In the genomic region with DNA sequence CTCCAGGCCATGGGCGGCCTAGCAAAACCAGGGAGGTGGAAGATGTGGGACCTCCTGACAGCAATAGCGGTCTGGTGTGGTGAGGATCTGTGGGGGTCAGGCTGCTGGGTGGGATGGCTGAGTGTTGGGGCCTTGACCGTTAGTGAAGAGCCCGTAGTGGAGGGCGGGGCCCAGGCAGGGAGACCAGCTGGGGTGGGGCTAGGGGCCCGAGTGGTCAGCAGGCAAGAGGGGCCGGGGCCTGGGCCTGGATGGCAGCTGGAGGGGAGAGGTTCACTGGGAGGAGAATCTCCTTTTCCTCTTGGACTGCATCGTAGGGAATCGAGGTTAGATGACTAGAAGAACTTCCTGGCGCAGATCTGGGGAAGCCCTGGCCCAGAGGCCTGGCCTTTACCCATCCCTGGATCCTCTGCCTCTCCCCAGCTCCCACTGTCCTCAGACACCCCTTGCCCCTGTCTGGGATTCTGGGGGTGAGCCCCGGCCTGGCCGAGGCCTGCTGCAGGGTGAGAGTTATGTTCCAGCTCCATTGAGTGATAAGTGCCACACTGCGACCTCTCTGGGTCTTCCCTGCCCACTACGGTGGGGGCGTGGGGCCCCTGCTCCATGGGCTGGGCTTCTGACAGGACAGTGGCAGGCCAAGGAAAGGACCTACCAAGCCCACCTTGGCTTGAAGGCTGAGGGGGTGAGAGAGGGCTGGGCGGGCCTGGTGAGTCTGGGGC, we compare ENCODE assay signal across 20 cellular contexts. TPM values are rescaled to one million over a fixed set of nuclear protein-coding genes. Genes with fewer than 3 reads are reported as not detected.
DNase-seq lines count a peak whose midpoint lies in the region; ATAC-seq and TF ChIP-seq lines count a peak whose summit lies in the region.
"Had no signal": no experiment of that assay in that cellular context is flagged by ENCODE, and none has a peak within 500 bp of the region (broad histone marks: within the 10 kb centered on the region; RNA-seq: fewer than 3 reads in every experiment).

No MANE protein-coding gene starts in this region.

- no peak overlapping the region for H3K4me2 ChIP-seq in mesendoderm (ENCODE audit: low read length)

- no peaks in the 10 kb centered on the region for H3K36me3 Mint-ChIP-seq in HFFc6 (ENCODE audit: low read depth)
- H3K36me3 Mint-ChIP-seq: activated naive CD4-positive, alpha-beta T cell treated with anti-CD3 and anti-CD28 coated beads, Interleukin-2, amount 50 U/mL, for 24 hours; brain; natural killer cell had no signal

- H3K56ac ChIP-seq in mesendoderm (ENCODE audit: low read length) = peak overlapping the region; percentile 54

- peak overlapping the region; percentile 84 for H3K27ac Mint-ChIP-seq in HFFc6
- H3K27ac Mint-ChIP-seq: activated CD4-positive, alpha-beta T cell treated with anti-CD3 and anti-CD28 coated beads, Interleukin-2, amount 10 ng/mL, durations not matched to agents 7 days and 5 days; activated naive CD4-positive, alpha-beta T cell treated with anti-CD3 and anti-CD28 coated beads, Interleukin-2, amount 50 U/mL, for 24 hours had no signal

- no peak for ATAC-seq in GM21576 (IDR thresholded peaks at IDR 0.05; ENCODE audit: unreplicated experiment)
- ATAC-seq: natural killer cell had no signal

- H3K4me1 ChIP-seq in colonic mucosa = peaks cover 19% of the 10 kb centered on the region
- peaks cover 2% of the 10 kb centered on the region for H3K4me1 ChIP-seq in mesendoderm (ENCODE audit: control insufficient read depth, low read depth, low read length)
- peaks cover 0 to 13% (median 7%) of the 10 kb centered on the region in 6 donors for H3K4me1 ChIP-seq in spleen
- peaks cover 30% of the 10 kb centered on the region for H3K4me1 ChIP-seq in SJCRH30

- H3K4me1 Mint-ChIP-seq in HFFc6 (ENCODE audit: low read depth) = peaks cover 52% of the 10 kb centered on the region
- H3K4me1 Mint-ChIP-seq: activated CD4-positive, alpha-beta T cell treated with anti-CD3 and anti-CD28 coated beads, Interleukin-2, amount 10 ng/mL, durations not matched to agents 7 days and 5 days; activated naive CD4-positive, alpha-beta T cell treated with anti-CD3 and anti-CD28 coated beads, Interleukin-2, amount 50 U/mL, for 24 hours; natural killer cell had no signal

- H3K23ac ChIP-seq in mesendoderm (ENCODE audit: low read length) = no peak overlapping the region

- no peaks in the 10 kb centered on the region for H3K79me1 ChIP-seq in mesendoderm (ENCODE audit: low read length)

- no peaks in the 10 kb centered on the region for H3K79me2 ChIP-seq in mesendoderm (ENCODE audit: control insufficient read depth, insufficient read depth, low read length)

- intact Hi-C loops in colonic mucosa (cut with DNase I) (loop anchor here (5.0 kb wide), 1 partner anchor 438 kb away; no protein-coding TSS in a partner anchor), spleen (cut with DNase I; ENCODE audit: low total_unique reads) (no loop called here)

- H2AK5ac ChIP-seq in mesendoderm (ENCODE audit: low read length) = no peak overlapping the region

- no peak overlapping the region for H4K5ac ChIP-seq in mesendoderm (ENCODE audit: low read length)

- peaks cover 4% of the 10 kb centered on the region for H3K27me3 Mint-ChIP-seq in HFFc6 (ENCODE audit: insufficient read depth)
- H3K27me3 Mint-ChIP-seq: activated CD4-positive, alpha-beta T cell treated with anti-CD3 and anti-CD28 coated beads, Interleukin-2, amount 10 ng/mL, durations not matched to agents 7 days and 5 days; activated naive CD4-positive, alpha-beta T cell treated with anti-CD3 and anti-CD28 coated beads, Interleukin-2, amount 50 U/mL, for 24 hours had no signal

- H3K27me3 ChIP-seq in colonic mucosa = no peaks in the 10 kb centered on the region
- H3K27me3 ChIP-seq in mesendoderm (ENCODE audit: insufficient read depth, low read length, poor library complexity) = no peaks in the 10 kb centered on the region
- no peaks in the 10 kb centered on the region for H3K27me3 ChIP-seq in spleen (replicated peaks in 1 of 7)
- H3K27me3 ChIP-seq in SJCRH30 = peaks cover 9% of the 10 kb centered on the region; the same call in 1 of the 2 replicates
- H3K27me3 ChIP-seq: BE2C, left lung, MG63 had no signal

- H3K9me3 ChIP-seq in colonic mucosa = no peaks in the 10 kb centered on the region
- no peaks in the 10 kb centered on the region for H3K9me3 ChIP-seq in spleen
- H3K9me3 ChIP-seq in SJCRH30 (replicated peaks) = no peaks in the 10 kb centered on the region
- H3K9me3 ChIP-seq: BE2C, left lung, MG63 had no signal

- H2BK5ac ChIP-seq in mesendoderm (ENCODE audit: low read length) = no peak overlapping the region

- DNase-seq in HFFc6 (no peak), colonic mucosa (peak; percentile 34), mesendoderm (no peak), spleen (peak; percentile 67), AG20443 (ENCODE audit: low spot score) (no peak), superior temporal gyrus (ENCODE audit: extremely low spot score) (no peak), SJCRH30 (no peak)
- DNase-seq: activated CD4-positive, alpha-beta T cell treated with anti-CD3 and anti-CD28 coated beads, Interleukin-2, amount 10 ng/mL, durations not matched to agents 7 days and 5 days; BE2C; DMS153; GOT3; MG63; natural killer cell; NCI-H187; NCI-H510A; stimulated activated CD4-positive, alpha-beta T cell treated with anti-CD3 and anti-CD28 coated beads, Interleukin-2, amount 100 ng/mL, for 24 hours had no signal

- H3K4me3 ChIP-seq in colonic mucosa = no peak overlapping the region
- no peak overlapping the region for H3K4me3 ChIP-seq in mesendoderm (ENCODE audit: low read length)
- H3K4me3 ChIP-seq in spleen = no peak overlapping the region
- no peak overlapping the region for H3K4me3 ChIP-seq in SJCRH30
- H3K4me3 ChIP-seq: left lung, MG63 had no signal

- H2BK120ac ChIP-seq in mesendoderm (ENCODE audit: low read depth, low read length) = no peak overlapping the region

- H3K36me3 ChIP-seq in colonic mucosa (no peaks in the 10 kb centered on the region), mesendoderm (ENCODE audit: control insufficient read depth, insufficient read depth, low read length) (no peaks in the 10 kb centered on the region), spleen (no peaks in the 10 kb centered on the region), SJCRH30 (no peaks in the 10 kb centered on the region)
- H3K36me3 ChIP-seq: BE2C, left lung, MG63 had no signal

- peak overlapping the region; percentile 24 for H3K27ac ChIP-seq in colonic mucosa
- no peak overlapping the region for H3K27ac ChIP-seq in mesendoderm (ENCODE audit: low read depth, low read length)
- H3K27ac ChIP-seq in spleen = no peak overlapping the region
- H3K27ac ChIP-seq in SJCRH30 = no peak overlapping the region

- TF ChIP-seq CTCF in HFFc6 (IDR thresholded peaks at IDR 0.05) = no peak
- TF ChIP-seq CTCF in colonic mucosa (IDR thresholded peaks at IDR 0.05) = no peak
- TF ChIP-seq CTCF in spleen (IDR thresholded peaks at IDR 0.05 in 8 of 11, conservative IDR thresholded peaks at IDR 0.05 in 3 of 11) = no peak

- no peaks in the 10 kb centered on the region for H3K9me3 Mint-ChIP-seq in HFFc6
- H3K9me3 Mint-ChIP-seq: activated CD4-positive, alpha-beta T cell treated with anti-CD3 and anti-CD28 coated beads, Interleukin-2, amount 10 ng/mL, durations not matched to agents 7 days and 5 days; activated naive CD4-positive, alpha-beta T cell treated with anti-CD3 and anti-CD28 coated beads, Interleukin-2, amount 50 U/mL, for 24 hours; brain; natural killer cell had no signal

- WGBS in mesendoderm (ENCODE audit: extremely low coverage, insufficient coverage, low lambda C conversion rate) = no CpG with 5 or more reads among the region's 16 CpGs
- WGBS in spleen, 5 donors = 85 to 94% (median 87%) methylated on average over 11 to 16 of the region's 16 CpGs

- no peak overlapping the region for H3K4me3 Mint-ChIP-seq in HFFc6
- H3K4me3 Mint-ChIP-seq: activated CD4-positive, alpha-beta T cell treated with anti-CD3 and anti-CD28 coated beads, Interleukin-2, amount 10 ng/mL, durations not matched to agents 7 days and 5 days; activated naive CD4-positive, alpha-beta T cell treated with anti-CD3 and anti-CD28 coated beads, Interleukin-2, amount 50 U/mL, for 24 hours; brain; natural killer cell had no signal

- H3K9ac ChIP-seq in colonic mucosa (ENCODE audit: low read depth in 2 of 2, low read length in 2 of 2) = peak overlapping the region; percentile 27 to 74
- no peak overlapping the region for H3K9ac ChIP-seq in mesendoderm (ENCODE audit: low read length)

- TF ChIP-seq POLR2A in spleen (IDR thresholded peaks at IDR 0.05) = no peak

- H2BK15ac ChIP-seq in mesendoderm (replicated peaks; ENCODE audit: low read depth) = no peak overlapping the region

- H3K18ac ChIP-seq in mesendoderm (ENCODE audit: low read length) = peak overlapping the region; percentile 2

- no peak overlapping the region for H4K8ac ChIP-seq in mesendoderm (ENCODE audit: low read depth, low read length)

- H3K4ac ChIP-seq in mesendoderm (ENCODE audit: low read depth, low read length) = peak overlapping the region; percentile 17

RNA-seq across cellular contexts. Expression of a gene that starts 47.1 kb away (rescaled TPM):
- 1 to 10 TPM; 2.3 to 3.7 (median 2.8) TPM for total RNA-seq in HFFc6 (2021; fragmentation: NEBNext Ultra II Directional; extraction: Animal tissue kit (Norgen Biotek cat#: 25700))
- total RNA-seq in colonic mucosa (1 to 10 TPM in 1 of 2 donors, under 1 TPM in 1; 0.66 to 4.9 TPM), spleen (under 1 TPM in 2 of 7 donors, not detected in 5; 0.17 to 0.37 TPM)
- polyA plus RNA-seq in mesendoderm (2013, experiment 1 of 2) = 0.21 TPM
- polyA plus RNA-seq in mesendoderm (2013, experiment 2 of 2) = 0.24 TPM
- under 1 TPM in 1 of 3 donors, not detected in 2; 0.03 TPM for polyA plus RNA-seq in spleen
- 45.7 and 49.0 TPM in 2 replicates for total RNA-seq in SJCRH30 (2014; rRNA removed; shearing (Covaris generic))
- total RNA-seq: activated CD4-positive, alpha-beta T cell treated with anti-CD3 and anti-CD28 coated beads, Interleukin-2, amount 10 ng/mL, durations not matched to agents 7 days and 5 days; natural killer cell had no signal

Comparison
In these comparisons a context has a peak if more than half of its experiments do, and no peak if none do; other contexts are left out.
1. DNase-seq: peak in colonic mucosa (single experiment) and spleen (single experiment); none in HFFc6 (single experiment), mesendoderm (single experiment), AG20443 (single experiment), superior temporal gyrus (single experiment) and SJCRH30 (0 of 2).